ENCODE assay signal across 18 cellular contexts in genomic region chr20:36547186-36548005, GRCh38. TPM values are rescaled to one million over a fixed set of nuclear protein-coding genes. Genes with fewer than 3 reads are reported as not detected.
DNase-seq lines count a peak whose midpoint lies in the region; ATAC-seq, FAIRE-seq and TF ChIP-seq lines count a peak whose summit lies in the region.
"Had no signal": no experiment of that assay in that cellular context is flagged by ENCODE, and none has a peak within 500 bp of the region (broad histone marks: within the 10 kb centered on the region; RNA-seq: fewer than 3 reads in every experiment).

No MANE protein-coding gene starts in this region.

- H4K20me1 ChIP-seq in H1 (replicated peaks in 1 of 2; ENCODE audit: control insufficient read depth in 1 of 2, insufficient read depth in 2 of 2, low read length in 2 of 2): peaks cover 6 to 14% of the 10 kb centered on the region in 2 experiments
- peaks cover 32% of the 10 kb centered on the region for H4K20me1 ChIP-seq in neural progenitor cell (ENCODE audit: low read depth)
- H4K20me1 ChIP-seq: BLaER1 treated with 17β-estradiol and CSF1 and Interleukin-3, amounts not matched to agents 10 nM and 100 nM had no signal

- H3K14ac ChIP-seq in H1 (ENCODE audit: insufficient read length): no peak overlapping the region

- no peaks in the 10 kb centered on the region for H3K27me3 ChIP-seq in cardiac muscle cell
- H3K27me3 ChIP-seq in H1 (replicated peaks in 1 of 4; ENCODE audit: control insufficient read depth in 3 of 4, extremely low read depth in 1 of 4, insufficient read depth in 3 of 4, low read length in 3 of 4): no peaks in the 10 kb centered on the region
- H3K27me3 ChIP-seq in neural progenitor cell: no peaks in the 10 kb centered on the region
- no peaks in the 10 kb centered on the region for H3K27me3 ChIP-seq in transverse colon
- H3K27me3 ChIP-seq: BLaER1 treated with 17β-estradiol and CSF1 and Interleukin-3, amounts not matched to agents 10 nM and 100 nM had no signal

- TF ChIP-seq CTCF in cardiac muscle cell (IDR thresholded peaks at IDR 0.05; ENCODE audit: low read depth, low read length) (no peak), H1 (IDR thresholded peaks at IDR 0.05; ENCODE audit: control extremely low read depth in 1 of 3, insufficient read depth in 1 of 3, low read depth in 1 of 3, low read length in 3 of 3) (no peak), neural progenitor cell (IDR thresholded peaks at IDR 0.05) (no peak), transverse colon (IDR thresholded peaks at IDR 0.05) (no peak)

- H3K36me3 Mint-ChIP-seq in neural progenitor cell: no peaks in the 10 kb centered on the region

- TF ChIP-seq EP300 in H1 (IDR thresholded peaks at IDR 0.05; ENCODE audit: borderline replicate concordance in 1 of 2, low read depth in 2 of 2, low read length in 2 of 2) (no peak), transverse colon (IDR thresholded peaks at IDR 0.05; ENCODE audit: low read depth) (no peak)

- FAIRE-seq in H1 (lab: Jason Lieb, UNC): no peak

- no peak for TF ChIP-seq RAD21 in H1 (IDR thresholded peaks at IDR 0.05 in 1 of 2, conservative IDR thresholded peaks at IDR 0.05 in 1 of 2; ENCODE audit: low read depth in 2 of 2, low read length in 2 of 2)

- no peak overlapping the region for H2AFZ ChIP-seq in H1 (ENCODE audit: low read length)
- no peak overlapping the region for H2AFZ ChIP-seq in neural progenitor cell (replicated peaks)

- no peak for ATAC-seq in left cardiac atrium

- in situ Hi-C loops in transverse colon (cut with MboI; ENCODE audit: low pct_ligation_motif_present in 1 of 4, low pct_unique_long_range_greater_than_20kb in 1 of 4, low sequenced_read_pairs in 3 of 4): no loop called here

- H3K4me3 ChIP-seq in cardiac muscle cell (no peak overlapping the region), H1 (ENCODE audit: extremely low read depth in 1 of 4, insufficient read depth in 2 of 4, low read depth in 3 of 4, low read length in 4 of 4) (no peak overlapping the region), neural progenitor cell (no peak overlapping the region), transverse colon (no peak overlapping the region)
- H3K4me3 ChIP-seq: BLaER1 treated with 17β-estradiol and CSF1 and Interleukin-3, amounts not matched to agents 10 nM and 100 nM; HAP-1 had no signal

- H3K4me1 ChIP-seq in cardiac muscle cell (ENCODE audit: low read depth) (peaks cover 19% of the 10 kb centered on the region), H1 (replicated peaks in 1 of 4; ENCODE audit: control insufficient read depth in 3 of 4, insufficient read depth in 4 of 4, low read length in 3 of 4) (peaks cover 0 to 10% (median 6%) of the 10 kb centered on the region in 4 experiments; a peak in 6 of 7 replicates), neural progenitor cell (peaks cover 6% of the 10 kb centered on the region), transverse colon (peaks cover 0 to 17% (median 8%) of the 10 kb centered on the region in 4 donors)
- H3K4me1 ChIP-seq: HAP-1 had no signal

- H3K4me2 ChIP-seq in H1 (ENCODE audit: insufficient read depth in 1 of 2, low read depth in 2 of 2, low read length in 2 of 2) (no peak overlapping the region), neural progenitor cell (no peak overlapping the region)
- H3K4me2 ChIP-seq: BLaER1 treated with 17β-estradiol and CSF1 and Interleukin-3, amounts not matched to agents 10 nM and 100 nM had no signal

- no peak overlapping the region for H3K4me3 Mint-ChIP-seq in neural progenitor cell

- H3K79me2 ChIP-seq in H1 (ENCODE audit: control insufficient read depth in 1 of 2, insufficient read depth in 2 of 2, low read length in 2 of 2) (peaks cover 0 to 20% of the 10 kb centered on the region in 2 experiments; a peak in 1 of 4 replicates), neural progenitor cell (ENCODE audit: low read depth) (peaks cover 12% of the 10 kb centered on the region)

- peaks cover 14% of the 10 kb centered on the region for H3K4me1 Mint-ChIP-seq in neural progenitor cell

- peak overlapping the region; percentile 86 for H3K27ac ChIP-seq in cardiac muscle cell
- H3K27ac ChIP-seq in H1 (ENCODE audit: low read depth, low read length): no peak overlapping the region
- no peak overlapping the region for H3K27ac ChIP-seq in neural progenitor cell
- H3K27ac ChIP-seq in transverse colon: peak overlapping the region in 3 of 4 donors; percentile 88 to 99 (median 93)
- H3K27ac ChIP-seq: BLaER1 treated with 17β-estradiol and CSF1 and Interleukin-3, amounts not matched to agents 10 nM and 100 nM had no signal

- WGBS in H1 (ENCODE audit: extremely low coverage in 1 of 2, insufficient coverage in 1 of 2, insufficient read length in 1 of 2, insufficient replicate concordance in 2 of 2, low coverage in 1 of 2, low lambda C conversion rate in 2 of 2, missing lambda C conversion rate in 1 of 2), 2 experiments: 88% methylated on average over 12 of the region's 12 CpGs; no CpG with 5 or more reads in 1 of the 2 experiments
- 62% methylated on average over 12 of the region's 12 CpGs; no CpG with 5 or more reads in 1 of the 2 donors for WGBS in transverse colon (ENCODE audit: low coverage in 1 of 2), 2 donors

- intact Hi-C loops in left cardiac atrium (cut with DNase I): no loop called here
- intact Hi-C loops in transverse colon (cut with DNase I; ENCODE audit: low total_unique reads): no loop called here

- H2BK5ac ChIP-seq in H1 (ENCODE audit: low read depth, low read length): no peak overlapping the region

- no peaks in the 10 kb centered on the region for H3K23me2 ChIP-seq in H1 (ENCODE audit: low read depth, low read length)

- DNase-seq in cardiac muscle cell (ENCODE audit: low read depth in 1 of 2, low spot score in 1 of 2) (no peak), left cardiac atrium (no peak), H1 (ENCODE audit: low read depth in 1 of 2, low spot score in 2 of 2) (no peak), neural progenitor cell (ENCODE audit: low spot score) (no peak), transverse colon (no peak), anterior cingulate cortex (lab: John Stamatoyannopoulos, UW) (no peak)
- DNase-seq in stimulated activated CD4-positive, alpha-beta T cell treated with anti-CD3 and anti-CD28 coated beads, Interleukin-4, amount 100 ng/mL, for 24 hours: no peak
- no peak for DNase-seq in stimulated activated CD4-positive, alpha-beta T cell treated with anti-CD3 and anti-CD28 coated beads, Interleukin-4, amount 100 ng/mL, for 4 hours
- DNase-seq: 8988T, DMS153, EL, NCI-H146, NCI-H2081 treated with DMSO at 0.1 percent for 48 hours, NCI-H2227 treated with DMSO at 0.1 percent for 48 hours, NCI-H526 treated with DMSO at 0.1 percent for 48 hours had no signal

- H3K56ac ChIP-seq in H1 (replicated peaks; ENCODE audit: insufficient read length, low read depth, low read length): no peak overlapping the region

- 0 out of 2 replicates have a peak overlapping the region, but pooled peaks have one; percentile 75 for H2BK12ac ChIP-seq in H1 (ENCODE audit: low read depth, low read length)

- H4K91ac ChIP-seq in H1 (replicated peaks; ENCODE audit: insufficient read length, low read length): no peak overlapping the region

- H3K9ac ChIP-seq in H1 (replicated peaks in 1 of 4; ENCODE audit: extremely low read depth in 1 of 4, low read depth in 3 of 4, low read length in 3 of 4) (no peak overlapping the region; a peak in 1 of 7 replicates), neural progenitor cell (no peak overlapping the region)

- peaks cover 7% of the 10 kb centered on the region for H3F3A ChIP-seq in neural progenitor cell (ENCODE audit: low read depth)

- peak overlapping the region; percentile 65; the same call in 1 of the 2 replicates for H2AK5ac ChIP-seq in H1 (ENCODE audit: low read depth, low read length)

- CTCF ChIA-PET in H1 (lab: Charles Lee; ENCODE audit: partially characterized antibody): interaction anchor here (1.0 to 3.4 kb wide), 20 partner anchors 8 to 345 kb away, joined by 3 to 19 read pairs (median 4); partner anchors contain the start of gene RAB5IF

- H3K4ac ChIP-seq in H1 (replicated peaks; ENCODE audit: insufficient read length, low read depth, low read length): no peak overlapping the region

- peak overlapping the region; percentile 8 for H3K27ac Mint-ChIP-seq in neural progenitor cell

- H3K23ac ChIP-seq in H1 (ENCODE audit: insufficient read length): no peak overlapping the region

- POLR2A ChIA-PET in H1 (lab: Charles Lee; ENCODE audit: partially characterized antibody): interaction anchor here (0.8 to 2.4 kb wide), 6 partner anchors 15 to 59 kb away, joined by 3 to 10 read pairs (median 3); partner anchors contain the start of genes RAB5IF and TGIF2

- H4K5ac ChIP-seq in H1 (ENCODE audit: insufficient read length, low read depth, low read length): no peak overlapping the region

- TF ChIP-seq POLR2A in H1 (IDR thresholded peaks at IDR 0.05; ENCODE audit: control extremely low read depth in 1 of 2, low read depth in 2 of 2, low read length in 2 of 2): no peak
- TF ChIP-seq POLR2A in transverse colon (IDR thresholded peaks at IDR 0.05): no peak

- H3K36me3 ChIP-seq in cardiac muscle cell (peaks cover 36% of the 10 kb centered on the region), H1 (ENCODE audit: control insufficient read depth in 2 of 4, insufficient read depth in 4 of 4, low read length in 3 of 4) (peaks cover 0 to 2% (median 0%) of the 10 kb centered on the region in 4 experiments; a peak in 3 of 8 replicates), neural progenitor cell (no peaks in the 10 kb centered on the region), transverse colon (no peaks in the 10 kb centered on the region)
- H3K36me3 ChIP-seq: BLaER1 treated with 17β-estradiol and CSF1 and Interleukin-3, amounts not matched to agents 10 nM and 100 nM; HAP-1 had no signal

- no peaks in the 10 kb centered on the region for H3K9me3 ChIP-seq in cardiac muscle cell (ENCODE audit: low read depth)
- H3K9me3 ChIP-seq in H1 (ENCODE audit: insufficient read depth in 2 of 2, low read depth in 1 of 2, low read length in 1 of 2): no peaks in the 10 kb centered on the region
- no peaks in the 10 kb centered on the region for H3K9me3 ChIP-seq in neural progenitor cell (ENCODE audit: low read depth)
- H3K9me3 ChIP-seq in transverse colon: no peaks in the 10 kb centered on the region
- H3K9me3 ChIP-seq: BLaER1 treated with 17β-estradiol and CSF1 and Interleukin-3, amounts not matched to agents 10 nM and 100 nM; HAP-1 had no signal

- no peak overlapping the region for H4K8ac ChIP-seq in H1 (ENCODE audit: extremely low read depth, insufficient read depth, low read length)

- peaks cover 9% of the 10 kb centered on the region for H3K79me1 ChIP-seq in H1 (ENCODE audit: low read depth, low read length)

- H3K9me3 Mint-ChIP-seq in neural progenitor cell: no peaks in the 10 kb centered on the region

- peaks cover 6% of the 10 kb centered on the region for H3K27me3 Mint-ChIP-seq in neural progenitor cell (ENCODE audit: insufficient read depth, low read depth)

- no peak overlapping the region for H3K18ac ChIP-seq in H1 (ENCODE audit: extremely low read depth, low read length)

- no peak overlapping the region for H2BK20ac ChIP-seq in H1 (ENCODE audit: low read length)

- H2BK120ac ChIP-seq in H1 (replicated peaks; ENCODE audit: low read depth, low read length): no peak overlapping the region

- no peak overlapping the region for H2BK15ac ChIP-seq in H1 (ENCODE audit: low read length)

RNA-seq across cellular contexts. Expression of gene MYL9, which starts 6.1 kb away (rescaled TPM):
- total RNA-seq in cardiac muscle cell: 579 and 882 TPM in 2 replicates
- 1,085 and 1,624 TPM in 2 replicates for polyA plus RNA-seq in cardiac muscle cell
- total RNA-seq in left cardiac atrium: 1,000 to 10,000 TPM; 1,946 to 2,055 TPM
- 193 TPM in 2 replicates for total RNA-seq in H1 (2021; fragmentation: NEBNext Ultra II Directional; extraction: Animal tissue kit (Norgen Biotek cat#: 25700))
- polyA plus RNA-seq in H1 (2011; rRNA removed): 26.8 and 33.6 TPM in 2 replicates
- 26.1 TPM for polyA plus RNA-seq in H1 (2011; cell fraction: cytosol; rRNA removed)
- polyA plus RNA-seq in H1 (2011; cell fraction: nucleus; rRNA removed): 27.8 TPM
- 116 to 146 TPM (median 142 TPM) in 4 replicates for polyA plus RNA-seq in H1 (2012, experiment 1 of 2)
- polyA plus RNA-seq in H1 (2012, experiment 2 of 2): 93.0 TPM
- polyA plus RNA-seq in H1 (2013, experiment 1 of 2): 124 TPM
- polyA plus RNA-seq in H1 (2013, experiment 2 of 2): 130 TPM
- polyA minus RNA-seq in H1 (2011; rRNA and poly(A)+ RNA removed): 14.4 and 18.9 TPM in 2 replicates
- polyA minus RNA-seq in H1 (2011; cell fraction: cytosol; rRNA and poly(A)+ RNA removed): 50.8 TPM
- 14.0 TPM for polyA minus RNA-seq in H1 (2011; cell fraction: nucleus; rRNA and poly(A)+ RNA removed)
- 12.4 and 22.9 TPM in 2 replicates for total RNA-seq in neural progenitor cell (ENCODE audit: low replicate concordance)
- total RNA-seq in transverse colon: 100 to 1,000 TPM; 156 to 974 (median 332) TPM
- total RNA-seq: OCI-LY7 had no signal

RNA-seq across cellular contexts. Expression of gene TGIF2, which starts 26.0 kb away (rescaled TPM):
- total RNA-seq in cardiac muscle cell (52.8 and 59.4 TPM in 2 replicates), left cardiac atrium (1 to 10 TPM; 6.4 to 8.8 TPM), neural progenitor cell (ENCODE audit: low replicate concordance) (67.1 and 76.5 TPM in 2 replicates), transverse colon (100 to 1,000 TPM in 1 of 4 donors, 1 to 10 TPM in 2, under 1 TPM in 1; 0.75 to 130 (median 3.9) TPM)
- polyA plus RNA-seq in cardiac muscle cell (69.5 and 90.6 TPM in 2 replicates), H1 (2011; rRNA removed) (49.7 and 74.5 TPM in 2 replicates)
- total RNA-seq in H1 (2021; fragmentation: NEBNext Ultra II Directional; extraction: Animal tissue kit (Norgen Biotek cat#: 25700)): 76.7 and 77.7 TPM in 2 replicates
- polyA plus RNA-seq in H1 (2011; cell fraction: cytosol; rRNA removed): 47.5 TPM
- 57.4 TPM for polyA plus RNA-seq in H1 (2011; cell fraction: nucleus; rRNA removed)
- polyA plus RNA-seq in H1 (2012, experiment 1 of 2): 32.6 to 40.3 TPM (median 35.4 TPM) in 4 replicates
- 37.6 TPM for polyA plus RNA-seq in H1 (2012, experiment 2 of 2)
- 52.6 TPM for polyA plus RNA-seq in H1 (2013, experiment 1 of 2)
- polyA plus RNA-seq in H1 (2013, experiment 2 of 2): 60.1 TPM
- polyA minus RNA-seq in H1 (2011; rRNA and poly(A)+ RNA removed): 42.7 and 55.0 TPM in 2 replicates
- polyA minus RNA-seq in H1 (2011; cell fraction: cytosol; rRNA and poly(A)+ RNA removed): 37.8 TPM
- 20.0 TPM for polyA minus RNA-seq in H1 (2011; cell fraction: nucleus; rRNA and poly(A)+ RNA removed)

RNA-seq across cellular contexts. Expression of gene RAB5IF, which starts 58.2 kb away (rescaled TPM):
- total RNA-seq in cardiac muscle cell (88.0 and 123 TPM in 2 replicates), left cardiac atrium (10 to 100 TPM; 61.6 to 64.2 TPM), neural progenitor cell (ENCODE audit: low replicate concordance) (69.5 and 90.1 TPM in 2 replicates), transverse colon (100 to 1,000 TPM in 2 of 4 donors, 10 to 100 TPM in 2; 42.2 to 136 (median 102) TPM)
- polyA plus RNA-seq in cardiac muscle cell (114 and 162 TPM in 2 replicates), H1 (2011; rRNA removed) (98.4 and 148 TPM in 2 replicates)
- 94.2 and 95.5 TPM in 2 replicates for total RNA-seq in H1 (2021; fragmentation: NEBNext Ultra II Directional; extraction: Animal tissue kit (Norgen Biotek cat#: 25700))
- 114 TPM for polyA plus RNA-seq in H1 (2011; cell fraction: cytosol; rRNA removed)
- polyA plus RNA-seq in H1 (2011; cell fraction: nucleus; rRNA removed): 38.7 TPM
- 75.0 to 122 TPM (median 90.1 TPM) in 4 replicates for polyA plus RNA-seq in H1 (2012, experiment 1 of 2)
- polyA plus RNA-seq in H1 (2012, experiment 2 of 2): 222 TPM
- 120 TPM for polyA plus RNA-seq in H1 (2013, experiment 1 of 2)
- polyA plus RNA-seq in H1 (2013, experiment 2 of 2): 134 TPM
- 33.6 and 51.7 TPM in 2 replicates for polyA minus RNA-seq in H1 (2011; rRNA and poly(A)+ RNA removed)
- polyA minus RNA-seq in H1 (2011; cell fraction: cytosol; rRNA and poly(A)+ RNA removed): 50.3 TPM
- 18.1 TPM for polyA minus RNA-seq in H1 (2011; cell fraction: nucleus; rRNA and poly(A)+ RNA removed)

Comparison
In these comparisons a context has a peak if more than half of its experiments do, and no peak if none do; other contexts are left out.
1. H3K27ac ChIP-seq: peak in cardiac muscle cell (single experiment) and transverse colon (3 of 4); none in H1 (single experiment) and neural progenitor cell (single experiment).